Comparison of ENCODE assay signal across 24 cellular contexts in genomic region chr5:41517909-41518308, GRCh38. TPM values are rescaled to one million over a fixed set of nuclear protein-coding genes. Genes with fewer than 3 reads are reported as not detected.
A peak's percentile ranks its signal among the peaks of the same experiment; 100 is the strongest.
DNase-seq lines count a peak whose midpoint lies in the region; ATAC-seq and TF ChIP-seq lines count a peak whose summit lies in the region.
"Had no signal": no experiment of that assay in that cellular context is flagged by ENCODE, and none has a peak within 500 bp of the region (broad histone marks: within the 10 kb centered on the region; RNA-seq: fewer than 3 reads in every experiment).

No MANE protein-coding gene starts in this region.

- H3K4me1 ChIP-seq in liver (ENCODE audit: control insufficient read depth in 4 of 4, insufficient read depth in 4 of 4, low read length in 3 of 4) (no peaks in the 10 kb centered on the region), suprapubic skin (no peaks in the 10 kb centered on the region)
- H3K4me1 ChIP-seq: SJCRH30 had no signal

- intact Hi-C loops in posterior cingulate gyrus (cut with DNase I) = no loop called here

- no peaks in the 10 kb centered on the region for H3K36me3 ChIP-seq in liver (ENCODE audit: control insufficient read depth in 4 of 4, insufficient read depth in 3 of 4, low read depth in 1 of 4, low read length in 3 of 4)
- H3K36me3 ChIP-seq in suprapubic skin = no peaks in the 10 kb centered on the region
- H3K36me3 ChIP-seq: SJCRH30 had no signal

- no peaks in the 10 kb centered on the region for H3K9me3 ChIP-seq in liver (ENCODE audit: control insufficient read depth in 4 of 4, low read length in 3 of 4)
- H3K9me3 ChIP-seq in suprapubic skin = no peaks in the 10 kb centered on the region
- H3K9me3 ChIP-seq: SJCRH30 had no signal

- TF ChIP-seq CTCF in choroid plexus epithelial cell (conservative IDR thresholded peaks at IDR 0.05; ENCODE audit: low read depth, low read length) (no peak), liver (IDR thresholded peaks at IDR 0.05; ENCODE audit: low read depth, low read length, missing input control) (no peak), suprapubic skin (IDR thresholded peaks at IDR 0.05) (no peak)

- TF ChIP-seq EP300 in suprapubic skin (IDR thresholded peaks at IDR 0.05) = no peak

- no peak for TF ChIP-seq POLR2A in suprapubic skin (IDR thresholded peaks at IDR 0.05)

- H3K27me3 ChIP-seq in liver (ENCODE audit: control insufficient read depth in 4 of 4, insufficient read depth in 4 of 4, low read length in 3 of 4) (peaks cover 0 to 3% (median 0%) of the 10 kb centered on the region in 4 donors), suprapubic skin (no peaks in the 10 kb centered on the region)
- H3K27me3 ChIP-seq: SJCRH30 had no signal

- no peak for TF ChIP-seq RAD21 in liver (IDR thresholded peaks at IDR 0.05)

- no peak for ATAC-seq in HG03342 (IDR thresholded peaks at IDR 0.05; ENCODE audit: unreplicated experiment)
- ATAC-seq: activated CD8-positive, alpha-beta T cell treated with anti-CD3 and anti-CD28 coated beads for 36 hours; left cardiac atrium had no signal

- no peak overlapping the region for H3K9ac ChIP-seq in liver (ENCODE audit: low read depth in 1 of 2, low read length in 2 of 2)

- no peak overlapping the region for H3K27ac ChIP-seq in liver (ENCODE audit: low read depth in 1 of 2, low read length in 2 of 2)
- H3K27ac ChIP-seq in caudate nucleus (ENCODE audit: low read depth, low read length) = no peak overlapping the region
- no peak overlapping the region for H3K27ac ChIP-seq in suprapubic skin
- H3K27ac ChIP-seq: SJCRH30, skin epidermis had no signal

- DNase-seq in HCEC 1CT (peak; percentile 25), OCI-M1 (lab: John Stamatoyannopoulos, UW) (peak; percentile 28), choroid plexus epithelial cell (ENCODE audit: low read depth) (peak; percentile 50), caudate nucleus (lab: John Stamatoyannopoulos, UW) (no peak), posterior cingulate gyrus (no peak), suprapubic skin (ENCODE audit: low spot score in 2 of 2) (no peak)
- DNase-seq: activated B cell treated with CpG ODN at 0.5 μM for 24 hours; activated CD8-positive, alpha-beta T cell treated with anti-CD3 and anti-CD28 coated beads for 36 hours; activated naive CD4-positive, alpha-beta T cell treated with anti-CD3 and anti-CD28 coated beads for 36 hours; activated T-cell treated with anti-CD3 and anti-CD28 coated beads, Interleukin-2, amount 50 U/mL, for 1 hour; aorta; C1 segment of cervical spinal cord; GDM1; Karpas-422; left cardiac atrium; midbrain; NCI-H146; stimulated activated CD4-positive, alpha-beta T cell treated with anti-CD3 and anti-CD28 coated beads, Interleukin-4, amount 100 ng/mL, for 1 hour had no signal

- H3K4me3 ChIP-seq in choroid plexus epithelial cell (ENCODE audit: low read depth, low read length) = no peak overlapping the region
- H3K4me3 ChIP-seq in liver (ENCODE audit: low read depth in 1 of 3, low read length in 3 of 3) = no peak overlapping the region
- no peak overlapping the region for H3K4me3 ChIP-seq in suprapubic skin
- H3K4me3 ChIP-seq: SJCRH30, skin epidermis had no signal

TF ChIP-seq in liver, 16 proteins besides CTCF, POLR2A, EP300 and RAD21:
- TF ChIP-seq SP1 (IDR thresholded peaks at IDR 0.05) = no peak
- TF ChIP-seq REST (IDR thresholded peaks at IDR 0.05) = peak; percentile 98
- TF ChIP-seq EGR1 (IDR thresholded peaks at IDR 0.05; ENCODE audit: low read depth in 2 of 2) = no peak
TF ChIP-seq in liver: peak in this region for 1.

RNA-seq across cellular contexts. Expression of gene PLCXD3, which starts 7.5 kb away (rescaled TPM):
- total RNA-seq in liver (1 to 10 TPM in 1 of 2 donors, under 1 TPM in 1; 0.05 to 2.4 TPM), suprapubic skin (1 to 10 TPM in 2 of 4 donors, under 1 TPM in 2; 0.15 to 1.6 (median 0.61) TPM)
- under 1 TPM; 0.54 to 0.62 TPM for polyA plus RNA-seq in liver
- total RNA-seq: activated B cell treated with CpG ODN at 0.5 μM for 24 hours; activated CD8-positive, alpha-beta T cell treated with anti-CD3 and anti-CD28 coated beads for 36 hours; activated naive CD4-positive, alpha-beta T cell treated with anti-CD3 and anti-CD28 coated beads for 36 hours; endothelial cell of umbilical vein; SJCRH30; T-helper 2 cell treated with Interferon-gamma antibody and Interleukin-4, amounts not matched to agents 100 ng/mL and 5 ng/mL, for 36 hours had no signal
- polyA plus RNA-seq: endothelial cell of umbilical vein had no signal

Comparison
In these comparisons a context has a peak if more than half of its experiments do, and no peak if none do; other contexts are left out.
1. DNase-seq: peak in HCEC 1CT (single experiment), OCI-M1 (single experiment) and choroid plexus epithelial cell (single experiment); none in caudate nucleus (0 of 61), posterior cingulate gyrus (0 of 10) and suprapubic skin (0 of 2).